Comparison of ENCODE assay signal across 16 cellular contexts in genomic region chr15:63703641-63704040, GRCh38.
A peak's percentile ranks its signal among the peaks of the same experiment; 100 is the strongest.
DNase-seq lines count a peak whose midpoint lies in the region; ATAC-seq and TF ChIP-seq lines count a peak whose summit lies in the region.
"Had no signal": no experiment of that assay in that cellular context is flagged by ENCODE, and none has a peak within 500 bp of the region (broad histone marks: within the 10 kb centered on the region; RNA-seq: fewer than 3 reads in every experiment).

No MANE protein-coding gene starts in this region.

- TF ChIP-seq POLR2A in gastrocnemius medialis (IDR thresholded peaks at IDR 0.05) = no peak

- ATAC-seq in Right ventricle myocardium inferior (peak; percentile 39), left cardiac atrium (no peak), left ventricle myocardium superior (peak; percentile 42), gastrocnemius medialis (no peak)
- ATAC-seq: HepG2 had no signal

- intact Hi-C loops in Right ventricle myocardium inferior (cut with DNase I) (no loop called here), left cardiac atrium (cut with DNase I) (no loop called here), left ventricle myocardium superior (cut with micrococcal nuclease) (no loop called here), gastrocnemius medialis (cut with DNase I; ENCODE audit: low total_unique reads) (no loop called here)

- no peaks in the 10 kb centered on the region for H3K9me3 ChIP-seq in gastrocnemius medialis
- H3K9me3 ChIP-seq: BLaER1 had no signal

- H3K27ac ChIP-seq in gastrocnemius medialis = peak overlapping the region in 3 of 4 donors; percentile 19 to 74 (median 21)
- H3K27ac ChIP-seq: BLaER1 had no signal

- DNase-seq in Right ventricle myocardium inferior (ENCODE audit: missing footprints) (no peak), left cardiac atrium (no peak), LNCaP clone FGC (ENCODE audit: low read depth) (peak; percentile 28), left ventricle myocardium superior (no peak), gastrocnemius medialis (no peak), KG1 (lab: John Stamatoyannopoulos, UW) (no peak), HEK293T (ENCODE audit: extremely low spot score) (no peak), SHP77 (lab: John Stamatoyannopoulos, UW) (no peak)
- DNase-seq: 8988T; CD4-positive, alpha-beta memory T cell; DMS153; DMS79; GF-D8; H9 had no signal

- POLR2A ChIA-PET in HEK293T (lab: Yijun Ruan, JAX) = no interaction called here

- in situ Hi-C loops in gastrocnemius medialis (cut with MboI; ENCODE audit: low sequenced_read_pairs in 4 of 4) = no loop called here

- H3K27me3 ChIP-seq in gastrocnemius medialis = no peaks in the 10 kb centered on the region
- H3K27me3 ChIP-seq: BLaER1 had no signal

- H3K4me3 ChIP-seq in LNCaP clone FGC (ENCODE audit: low read depth, low read length) = no peak overlapping the region
- no peak overlapping the region for H3K4me3 ChIP-seq in gastrocnemius medialis
- H3K4me3 ChIP-seq: BLaER1 had no signal

- CTCF ChIA-PET in HEK293T (lab: Yijun Ruan, JAX) = no interaction called here

- TF ChIP-seq CTCF in LNCaP clone FGC (IDR thresholded peaks at IDR 0.05; ENCODE audit: control insufficient read depth, extremely low read depth, insufficient read depth) = no peak
- no peak for TF ChIP-seq CTCF in gastrocnemius medialis (IDR thresholded peaks at IDR 0.05 in 4 of 5, conservative IDR thresholded peaks at IDR 0.05 in 1 of 5)

- H3K4me1 ChIP-seq in gastrocnemius medialis = peaks cover 14 to 19% of the 10 kb centered on the region in 2 donors

- H3K36me3 ChIP-seq in gastrocnemius medialis = peaks cover 0 to 31% of the 10 kb centered on the region in 2 donors

TF ChIP-seq in HEK293T, 16 proteins besides CTCF, POLR2A, EP300 and RAD21:
- TF ChIP-seq SP1 (IDR thresholded peaks at IDR 0.05) (no peak), ARNT (IDR thresholded peaks at IDR 0.05) (no peak), NFRKB (IDR thresholded peaks at IDR 0.05) (no peak), FOXK2 (IDR thresholded peaks at IDR 0.05) (no peak), L3MBTL2 (conservative IDR thresholded peaks at IDR 0.05) (no peak), SUZ12 (IDR thresholded peaks at IDR 0.05) (no peak), CTBP1 (IDR thresholded peaks at IDR 0.05; ENCODE audit: borderline replicate concordance) (no peak), LEF1 (IDR thresholded peaks at IDR 0.05; ENCODE audit: borderline replicate concordance) (no peak), PKNOX1 (IDR thresholded peaks at IDR 0.05) (no peak), BHLHE40 (IDR thresholded peaks at IDR 0.05; ENCODE audit: borderline replicate concordance) (no peak), ZNF384 (IDR thresholded peaks at IDR 0.05) (no peak), ELF4 (IDR thresholded peaks at IDR 0.05) (no peak), TARDBP (IDR thresholded peaks at IDR 0.05) (no peak), FOXA1 (IDR thresholded peaks at IDR 0.05) (no peak), FOXM1 (IDR thresholded peaks at IDR 0.05; ENCODE audit: borderline replicate concordance) (no peak), HDGF (IDR thresholded peaks at IDR 0.05; ENCODE audit: borderline replicate concordance) (no peak)

Comparison
In these comparisons a context has a peak if more than half of its experiments do, and no peak if none do; other contexts are left out.
1. ATAC-seq: peak in Right ventricle myocardium inferior (single experiment) and left ventricle myocardium superior (single experiment); none in left cardiac atrium (0 of 2) and gastrocnemius medialis (0 of 2).